Comparison of ENCODE assay signal across 19 cellular contexts in the genomic region with DNA sequence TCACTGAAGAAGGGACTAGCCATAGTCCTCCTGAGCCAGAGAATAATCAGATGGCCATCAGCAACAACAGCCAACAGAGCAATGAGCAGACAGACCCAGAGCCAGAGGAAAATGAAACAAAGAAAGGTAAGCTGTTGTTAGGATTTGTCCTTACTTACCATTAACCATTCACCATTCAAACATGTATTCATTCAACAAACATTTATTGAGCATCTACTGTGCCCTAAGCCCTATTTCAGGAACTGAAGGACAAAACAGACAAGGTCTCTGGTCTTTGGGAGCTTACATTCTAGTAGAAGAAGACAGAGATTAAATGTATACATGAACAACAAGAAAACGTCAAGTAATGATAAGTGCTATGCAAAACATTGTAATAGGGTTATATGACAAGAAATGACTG. TPM values are rescaled to one million over a fixed set of nuclear protein-coding genes. Genes with fewer than 3 reads are reported as not detected.
A peak's percentile ranks its signal among the peaks of the same experiment; 100 is the strongest.
DNase-seq lines count a peak whose midpoint lies in the region; ATAC-seq and TF ChIP-seq lines count a peak whose summit lies in the region.
"Had no signal": no experiment of that assay in that cellular context is flagged by ENCODE, and none has a peak within 500 bp of the region (broad histone marks: within the 10 kb centered on the region; RNA-seq: fewer than 3 reads in every experiment).

No MANE protein-coding gene starts in this region.

- H3K79me2 ChIP-seq in mammary epithelial cell (ENCODE audit: insufficient read depth, low read length): peaks cover 2% of the 10 kb centered on the region

- BruUV-seq in MCF 10A (replicated peaks; lab: Mats Ljungman, UMichigan) (no TSS peak), mammary epithelial cell (replicated peaks; lab: Mats Ljungman, UMichigan) (no TSS peak)

- H3K27me3 ChIP-seq in mammary epithelial cell (ENCODE audit: insufficient read depth, low read length): no peaks in the 10 kb centered on the region
- H3K27me3 ChIP-seq: SJCRH30 had no signal

- no peak overlapping the region for H3K9ac ChIP-seq in mammary epithelial cell (ENCODE audit: insufficient read depth, low read length)

- H3K36me3 Mint-ChIP-seq in MCF 10A (ENCODE audit: insufficient read depth, unreplicated experiment): peaks cover 96% of the 10 kb centered on the region
- peaks cover 100% of the 10 kb centered on the region for H3K36me3 Mint-ChIP-seq in activated T-helper 17 cell treated with anti-CD3 and anti-CD28 coated beads, Interleukin-2, amount 50 U/mL, for 72 hours (ENCODE audit: low read depth)

- no peak overlapping the region for H3K27ac ChIP-seq in mammary epithelial cell (ENCODE audit: insufficient read depth, low read depth, low read length)
- peak overlapping the region; percentile 44 for H3K27ac ChIP-seq in epithelial cell of prostate
- H3K27ac ChIP-seq: SJCRH30 had no signal

- TF ChIP-seq CTCF in MCF 10A (IDR thresholded peaks at IDR 0.05; ENCODE audit: unreplicated experiment) (no peak), mammary epithelial cell (conservative IDR thresholded peaks at IDR 0.05 in 1 of 2, IDR thresholded peaks at IDR 0.05 in 1 of 2; ENCODE audit: extremely low read depth in 1 of 2, insufficient read depth in 1 of 2, low read depth in 1 of 2, low read length in 2 of 2) (no peak)

- H3K36me3 ChIP-seq in mammary epithelial cell (ENCODE audit: insufficient read depth, low read length): peaks cover 60% of the 10 kb centered on the region

- peak overlapping the region; percentile 70 for H3K27ac Mint-ChIP-seq in MCF 10A (ENCODE audit: low read depth, unreplicated experiment)
- H3K27ac Mint-ChIP-seq in activated T-helper 17 cell treated with anti-CD3 and anti-CD28 coated beads, Interleukin-2, amount 50 U/mL, for 72 hours: peak overlapping the region; percentile 22
- H3K27ac Mint-ChIP-seq: B cell, CD14-positive monocyte had no signal

- 95% methylated on average over 1 of the region's 1 CpG for WGBS in mammary epithelial cell (ENCODE audit: low coverage, missing lambda C conversion rate)

- H3K4me3 ChIP-seq in mammary epithelial cell (replicated peaks in 1 of 3; ENCODE audit: insufficient read depth in 1 of 3, low read depth in 2 of 3, low read length in 3 of 3): no peak overlapping the region
- H3K4me3 ChIP-seq: SJCRH30 had no signal

- H3K9me3 Mint-ChIP-seq in MCF 10A (ENCODE audit: unreplicated experiment): no peaks in the 10 kb centered on the region
- no peaks in the 10 kb centered on the region for H3K9me3 Mint-ChIP-seq in activated T-helper 17 cell treated with anti-CD3 and anti-CD28 coated beads, Interleukin-2, amount 50 U/mL, for 72 hours
- H3K9me3 Mint-ChIP-seq: CD14-positive monocyte had no signal

- no peak overlapping the region for H3K4me3 Mint-ChIP-seq in MCF 10A (ENCODE audit: unreplicated experiment)
- H3K4me3 Mint-ChIP-seq in activated T-helper 17 cell treated with anti-CD3 and anti-CD28 coated beads, Interleukin-2, amount 50 U/mL, for 72 hours: no peak overlapping the region
- H3K4me3 Mint-ChIP-seq: B cell, CD14-positive monocyte had no signal

- intact Hi-C loops in MCF 10A (cut with micrococcal nuclease): no loop called here
- intact Hi-C loops in mammary epithelial cell (cut with micrococcal nuclease): no loop called here

- CTCF ChIA-PET in MCF 10A (lab: Yijun Ruan, JAX) (interaction anchor here (0.9 kb wide), 1 partner anchor 12 kb away, joined by 3 read pairs; no protein-coding TSS in a partner anchor), mammary epithelial cell (lab: Charles Lee; ENCODE audit: low non-redundant PET) (no interaction called here)

- POLR2A ChIA-PET in MCF 10A (lab: Yijun Ruan, JAX): interaction anchor here (1.2 to 1.7 kb wide), 3 partner anchors 10 to 20 kb away, joined by 3 to 5 read pairs (median 5); a partner anchor contains a TSS

- no peaks in the 10 kb centered on the region for H4K20me1 ChIP-seq in mammary epithelial cell (ENCODE audit: insufficient read depth, low read length)

- H3K4me1 Mint-ChIP-seq in MCF 10A (ENCODE audit: insufficient read depth, unreplicated experiment): peaks cover 3% of the 10 kb centered on the region
- no peaks in the 10 kb centered on the region for H3K4me1 Mint-ChIP-seq in activated T-helper 17 cell treated with anti-CD3 and anti-CD28 coated beads, Interleukin-2, amount 50 U/mL, for 72 hours
- H3K4me1 Mint-ChIP-seq: B cell, CD14-positive monocyte had no signal

- peaks cover 10% of the 10 kb centered on the region for H3K4me1 ChIP-seq in mammary epithelial cell (ENCODE audit: insufficient read depth, low read length)
- H3K4me1 ChIP-seq: SJCRH30 had no signal

- ATAC-seq in activated T-helper 17 cell treated with anti-CD3 and anti-CD28 coated beads, Interleukin-2, amount 50 U/mL, for 72 hours (replicated peaks): no peak
- ATAC-seq in GM18909 (IDR thresholded peaks at IDR 0.05; ENCODE audit: poor library complexity, unreplicated experiment): no peak

- dilution Hi-C loops in mammary epithelial cell (cut with HindIII; ENCODE audit: low sequenced_read_pairs): no loop called here

- DNase-seq in MCF 10A (ENCODE audit: unreplicated experiment) (no peak), mammary epithelial cell (no peak), epithelial cell of prostate (ENCODE audit: low read depth, low spot score) (no peak), NCI-H146 treated with DMSO at 0.1 percent for 48 hours (lab: John Stamatoyannopoulos, UW; ENCODE audit: unreplicated experiment) (no peak)
- DNase-seq in stimulated activated CD4-positive, alpha-beta T cell treated with anti-CD3 and anti-CD28 coated beads, Interleukin-2, amount 100 ng/mL, for 48 hours: no peak
- DNase-seq: EL, GF-D8, KBM-7, NCI-H1092, NCI-H1436, NCI-H2029, NCI-H345, NCI-H524, NCI-H82, SJCRH30 had no signal

- H3K4me2 ChIP-seq in mammary epithelial cell (ENCODE audit: insufficient read depth, low read depth, low read length): no peak overlapping the region

- H3K27me3 Mint-ChIP-seq in MCF 10A (ENCODE audit: insufficient read depth, unreplicated experiment): no peaks in the 10 kb centered on the region
- H3K27me3 Mint-ChIP-seq in activated T-helper 17 cell treated with anti-CD3 and anti-CD28 coated beads, Interleukin-2, amount 50 U/mL, for 72 hours: no peaks in the 10 kb centered on the region
- H3K27me3 Mint-ChIP-seq: B cell had no signal

- no peak overlapping the region for H2AFZ ChIP-seq in mammary epithelial cell (ENCODE audit: low read depth, low read length)

- in situ Hi-C loops in mammary epithelial cell (cut with MboI; ENCODE audit: low sequenced_read_pairs in 2 of 2): no loop called here

- H3K9me3 ChIP-seq in mammary epithelial cell (replicated peaks; ENCODE audit: insufficient read depth, low read length): no peaks in the 10 kb centered on the region
- H3K9me3 ChIP-seq: SJCRH30 had no signal

RNA-seq across cellular contexts. Expression of a gene that starts 19.3 kb away (rescaled TPM):
- total RNA-seq in MCF 10A (2022) (68.5 and 72.5 TPM in 2 replicates), mammary epithelial cell (100 to 1,000 TPM in 1 of 2 donors, 10 to 100 TPM in 1; 84.3 to 110 TPM)
- polyA plus RNA-seq in mammary epithelial cell: 69.7 TPM
- 28.9 TPM for polyA minus RNA-seq in mammary epithelial cell
- 10 to 100 TPM; 28.8 to 59.9 TPM for total RNA-seq in activated T-helper 17 cell treated with anti-CD3 and anti-CD28 coated beads, Interleukin-2, amount 50 U/mL, for 72 hours

RNA-seq across cellular contexts. Expression of a gene that starts 19.5 kb away (rescaled TPM):
- total RNA-seq in MCF 10A (2022) (81.7 and 83.4 TPM in 2 replicates), mammary epithelial cell (100 to 1,000 TPM in 1 of 2 donors, 10 to 100 TPM in 1; 57.7 to 109 TPM)
- 81.6 TPM for polyA plus RNA-seq in mammary epithelial cell
- 30.3 TPM for polyA minus RNA-seq in mammary epithelial cell
- total RNA-seq in activated T-helper 17 cell treated with anti-CD3 and anti-CD28 coated beads, Interleukin-2, amount 50 U/mL, for 72 hours: 100 to 1,000 TPM; 262 to 288 TPM

RNA-seq across cellular contexts. Expression of a gene that starts 45.3 kb away (rescaled TPM):
- 97.2 and 109 TPM in 2 replicates for total RNA-seq in MCF 10A (2022)
- 100 to 1,000 TPM in 1 of 2 donors, 10 to 100 TPM in 1; 77.7 to 238 TPM for total RNA-seq in mammary epithelial cell
- 54.6 TPM for polyA plus RNA-seq in mammary epithelial cell
- 400 TPM for polyA minus RNA-seq in mammary epithelial cell
- total RNA-seq in activated T-helper 17 cell treated with anti-CD3 and anti-CD28 coated beads, Interleukin-2, amount 50 U/mL, for 72 hours: 10 to 100 TPM; 37.5 to 39.7 TPM

RNA-seq across cellular contexts. Expression of a gene that starts 49.2 kb away (rescaled TPM):
- total RNA-seq in MCF 10A (2022) (23.9 and 25.8 TPM in 2 replicates), mammary epithelial cell (10 to 100 TPM; 46.5 to 60.0 TPM)
- polyA plus RNA-seq in mammary epithelial cell: 39.3 TPM
- 130 TPM for polyA minus RNA-seq in mammary epithelial cell
- 10 to 100 TPM; 18.8 to 23.2 TPM for total RNA-seq in activated T-helper 17 cell treated with anti-CD3 and anti-CD28 coated beads, Interleukin-2, amount 50 U/mL, for 72 hours
